ENCODE assay signal across 9 cellular contexts in the genomic region with DNA sequence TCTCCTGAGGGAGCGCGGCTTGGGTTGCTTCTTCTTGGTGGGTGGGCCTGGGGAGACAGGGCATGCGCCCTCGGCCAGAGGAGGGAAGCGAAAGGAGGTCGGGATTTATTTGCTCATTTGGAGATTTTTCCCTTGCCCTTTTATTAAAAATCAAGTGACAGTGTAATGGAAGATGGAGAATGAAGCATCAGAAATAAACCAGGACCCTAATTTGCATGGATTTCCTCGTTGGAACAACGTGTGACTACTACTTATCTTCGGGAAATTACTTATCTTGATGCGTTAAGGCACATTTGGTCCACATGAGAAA. TPM values are rescaled to one million over a fixed set of nuclear protein-coding genes. Genes with fewer than 3 reads are reported as not detected.
A peak's percentile ranks its signal among the peaks of the same experiment; 100 is the strongest.
DNase-seq lines count a peak whose midpoint lies in the region; ATAC-seq and TF ChIP-seq lines count a peak whose summit lies in the region.
"Had no signal": no experiment of that assay in that cellular context is flagged by ENCODE, and none has a peak within 500 bp of the region (broad histone marks: within the 10 kb centered on the region; RNA-seq: fewer than 3 reads in every experiment).

No MANE protein-coding gene starts in this region.

- no peaks in the 10 kb centered on the region for H3K9me3 ChIP-seq in CD4-positive, alpha-beta T cell (ENCODE audit: control insufficient read depth, low read length)
- H3K9me3 ChIP-seq in upper lobe of right lung, result no peaks in the 10 kb centered on the region

- CTCF ChIA-PET in CD4-positive, alpha-beta T cell (lab: Charles Lee), result no interaction called here

- POLR2A ChIA-PET in CD4-positive, alpha-beta T cell (lab: Charles Lee), result interaction anchor here (1.4 to 3.7 kb wide), 3 partner anchors 141 to 201 kb away, joined by 3 to 37 read pairs (median 14); a partner anchor contains a TSS

- DNase-seq in CD4-positive, alpha-beta T cell, result no peak
- no peak for DNase-seq in NB4 (ENCODE audit: low read depth)
- DNase-seq in caudate nucleus (lab: John Stamatoyannopoulos, UW), result peak in 4 of 61 donors; percentile 5 to 32 (median 24)
- peak; percentile 69 for DNase-seq in medulla oblongata (ENCODE audit: extremely low spot score)
- peak; percentile 68 for DNase-seq in upper lobe of right lung
- no peak for DNase-seq in activated CD8-positive, alpha-beta memory T cell treated with anti-CD3 and anti-CD28 coated beads for 24 hours
- no peak for DNase-seq in putamen (ENCODE audit: low spot score)

- intact Hi-C loops in CD4-positive, alpha-beta T cell (cut with DNase I, micrococcal nuclease), result loop anchor here (2.0 to 10.0 kb wide), 8 partner anchors 53 to 1435 kb away; a partner anchor contains a TSS
- intact Hi-C loops in upper lobe of right lung (cut with DNase I), result no loop called here

- H3K27ac Mint-ChIP-seq in CD4-positive, alpha-beta T cell, result peak overlapping the region; percentile 85

- ATAC-seq in CD4-positive, alpha-beta T cell (ENCODE audit: poor library complexity), result no peak
- ATAC-seq in upper lobe of right lung (no peak), HG03135 (IDR thresholded peaks at IDR 0.05; ENCODE audit: unreplicated experiment) (no peak)

- peak overlapping the region; percentile 90 for H3K4me3 Mint-ChIP-seq in CD4-positive, alpha-beta T cell

- TF ChIP-seq CTCF in CD4-positive, alpha-beta T cell (IDR thresholded peaks at IDR 0.05), result no peak
- no peak for TF ChIP-seq CTCF in NB4 (IDR thresholded peaks at IDR 0.05; ENCODE audit: low read depth, low read length)
- no peak for TF ChIP-seq CTCF in upper lobe of right lung (IDR thresholded peaks at IDR 0.05)

- no peaks in the 10 kb centered on the region for H3K27me3 ChIP-seq in CD4-positive, alpha-beta T cell (ENCODE audit: control insufficient read depth, insufficient read depth, low read length)
- no peaks in the 10 kb centered on the region for H3K27me3 ChIP-seq in upper lobe of right lung

- peak overlapping the region; percentile 90 for H3K4me3 ChIP-seq in NB4 (ENCODE audit: low read depth, low read length)
- H3K4me3 ChIP-seq in upper lobe of right lung, result peak overlapping the region; percentile 92

- TF ChIP-seq POLR2A in NB4 (IDR thresholded peaks at IDR 0.05; ENCODE audit: extremely low read depth, insufficient read length), result no peak

- H3K4me1 Mint-ChIP-seq in CD4-positive, alpha-beta T cell (ENCODE audit: low read depth), result peaks cover 37% of the 10 kb centered on the region

- peaks cover 13% of the 10 kb centered on the region for H3K4me1 ChIP-seq in upper lobe of right lung

- H3K9me3 Mint-ChIP-seq in CD4-positive, alpha-beta T cell, result no peaks in the 10 kb centered on the region

- no peaks in the 10 kb centered on the region for H3K36me3 ChIP-seq in upper lobe of right lung

- H3K36me3 Mint-ChIP-seq in CD4-positive, alpha-beta T cell (ENCODE audit: low read depth), result peaks cover 9% of the 10 kb centered on the region

- H3K27me3 Mint-ChIP-seq in CD4-positive, alpha-beta T cell, result no peaks in the 10 kb centered on the region

- peak overlapping the region; percentile 78 for H3K27ac ChIP-seq in CD4-positive, alpha-beta T cell (ENCODE audit: low read depth, low read length)
- H3K27ac ChIP-seq in caudate nucleus (ENCODE audit: low read depth, low read length) (peak overlapping the region; percentile 95), upper lobe of right lung (peak overlapping the region; percentile 94)

RNA-seq across cellular contexts. Expression of a gene that starts 0.7 kb away (rescaled TPM):
- total RNA-seq in CD4-positive, alpha-beta T cell, result 1 to 10 TPM; 4.9 to 5.6 TPM
- total RNA-seq in upper lobe of right lung, result 24.2 TPM

RNA-seq across cellular contexts. Expression of a gene that starts 44.6 kb away (rescaled TPM):
- not detected for total RNA-seq in CD4-positive, alpha-beta T cell
- total RNA-seq in upper lobe of right lung, result not detected
- total RNA-seq: HT1080 had no signal

Comparison
In these comparisons a context has a peak if more than half of its experiments do, and no peak if none do; other contexts are left out.
1. DNase-seq: peak in medulla oblongata (single experiment) and upper lobe of right lung (single experiment); none in CD4-positive, alpha-beta T cell (0 of 10), NB4 (single experiment), activated CD8-positive, alpha-beta memory T cell treated with anti-CD3 and anti-CD28 coated beads for 24 hours (single experiment) and putamen (single experiment).
2. Peak in every context shown above with its lines, with median percentiles within 50 percentile points of each other: H3K27ac ChIP-seq.